In the genomic region with DNA sequence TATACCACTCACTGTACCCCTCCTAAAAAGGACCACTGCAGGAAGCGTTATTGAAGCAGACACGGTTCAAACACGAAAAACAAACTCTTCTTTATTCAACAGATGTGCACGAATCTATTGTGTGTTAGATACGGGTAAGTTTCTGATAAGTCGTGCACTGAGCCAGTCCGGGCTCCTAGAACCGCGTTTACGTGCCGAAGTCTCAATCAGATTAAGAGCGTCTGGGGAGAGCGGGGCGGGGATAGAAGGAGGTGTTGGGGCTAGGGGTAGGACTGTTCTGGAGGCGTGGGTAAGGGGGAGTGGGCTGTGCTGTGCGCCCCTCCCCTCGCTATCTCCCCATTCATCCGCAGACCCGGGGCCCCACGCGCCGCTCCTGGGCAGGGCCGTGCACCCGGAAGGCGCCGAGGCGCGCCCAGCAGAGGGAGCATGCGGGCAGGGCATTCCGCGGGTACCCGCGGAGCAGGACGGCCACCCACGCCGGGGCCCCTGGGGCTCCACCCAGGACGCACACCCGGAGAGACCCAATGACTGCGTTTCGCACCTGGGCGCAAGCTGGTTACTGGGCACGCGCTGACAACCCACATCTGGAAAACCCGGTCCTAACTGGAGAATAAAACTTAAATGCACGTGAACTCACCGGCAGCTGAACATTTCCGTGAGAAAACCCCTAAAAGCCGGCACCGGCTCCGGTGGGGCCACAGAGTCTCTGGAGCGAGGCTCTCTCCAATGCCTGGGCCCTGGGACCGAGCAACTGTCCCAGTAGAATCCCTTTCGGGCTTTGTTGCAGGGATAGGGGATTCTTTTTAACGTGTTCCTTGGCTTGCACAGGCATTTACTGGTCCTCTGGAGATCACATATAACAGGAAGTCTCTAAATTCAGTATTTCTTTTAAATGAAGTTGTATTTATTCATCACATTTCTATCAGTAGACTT, we compare ENCODE assay signal across 8 cellular contexts. TPM values are rescaled to one million over a fixed set of nuclear protein-coding genes. Genes with fewer than 3 reads are reported as not detected.
DNase-seq lines count a peak whose midpoint lies in the region; ATAC-seq and TF ChIP-seq lines count a peak whose summit lies in the region.

No MANE protein-coding gene starts in this region.

- H3K4me1 ChIP-seq in DND-41 (ENCODE audit: insufficient read depth, low read length), result peaks cover 35% of the 10 kb centered on the region
- peaks cover 10% of the 10 kb centered on the region for H3K4me1 ChIP-seq in foreskin keratinocyte
- peaks cover 0 to 9% of the 10 kb centered on the region in 2 donors for H3K4me1 ChIP-seq in neuronal stem cell (ENCODE audit: control insufficient read depth in 2 of 2, insufficient read depth in 1 of 2, low read depth in 1 of 2, low read length in 2 of 2)
- H3K4me1 ChIP-seq in subcutaneous abdominal adipose tissue (ENCODE audit: control insufficient read depth in 5 of 5, insufficient read depth in 5 of 5, low read length in 5 of 5), result peaks cover 2 to 27% (median 25%) of the 10 kb centered on the region in 5 donors

- H3K4ac ChIP-seq in neuronal stem cell (ENCODE audit: low read length), result no peak overlapping the region

- no peaks in the 10 kb centered on the region for H3K27me3 ChIP-seq in DND-41 (ENCODE audit: insufficient read depth, low read length, poor library complexity)
- H3K27me3 ChIP-seq in foreskin keratinocyte, result no peaks in the 10 kb centered on the region
- H3K27me3 ChIP-seq in neuronal stem cell (ENCODE audit: control insufficient read depth in 3 of 3, insufficient read depth in 3 of 3, low read depth in 1 of 3, low read length in 3 of 3), result peaks cover 0 to 2% (median 0%) of the 10 kb centered on the region in 3 experiments
- no peaks in the 10 kb centered on the region for H3K27me3 ChIP-seq in subcutaneous abdominal adipose tissue (ENCODE audit: control insufficient read depth in 5 of 5, insufficient read depth in 4 of 5, low read length in 5 of 5)

- peak overlapping the region; percentile 82 for H3K27ac ChIP-seq in DND-41 (ENCODE audit: low read length)
- peak overlapping the region; percentile 92 for H3K27ac ChIP-seq in foreskin keratinocyte
- H3K27ac ChIP-seq in neuronal stem cell (replicated peaks; ENCODE audit: low read length), result peak overlapping the region; percentile 67
- peak overlapping the region; percentile 100 for H3K27ac ChIP-seq in subcutaneous abdominal adipose tissue (ENCODE audit: low read depth, low read length)

- H2BK5ac ChIP-seq in neuronal stem cell (ENCODE audit: low read length), result no peak overlapping the region

- peak; percentile 80 for TF ChIP-seq CTCF in DND-41 (IDR thresholded peaks at IDR 0.05; ENCODE audit: borderline replicate concordance, extremely low read depth, low read length, poor library complexity, severe bottlenecking)
- peak; percentile 96 for TF ChIP-seq CTCF in foreskin keratinocyte (conservative IDR thresholded peaks at IDR 0.05)

- peak overlapping the region; percentile 86 for H2BK15ac ChIP-seq in neuronal stem cell (ENCODE audit: low read length)

- peak overlapping the region; percentile 98 for H3K4me2 ChIP-seq in DND-41 (ENCODE audit: insufficient read depth, low read length)
- peak overlapping the region; percentile 78 for H3K4me2 ChIP-seq in neuronal stem cell (ENCODE audit: insufficient read depth, low read length, poor library complexity, severe bottlenecking)

- no peaks in the 10 kb centered on the region for H4K20me1 ChIP-seq in DND-41 (ENCODE audit: insufficient read depth, low read length)

- peak overlapping the region; percentile 8 for H2BK12ac ChIP-seq in neuronal stem cell (ENCODE audit: low read length)

- H2AFZ ChIP-seq in DND-41 (ENCODE audit: low read depth, low read length), result peak overlapping the region; percentile 99
- peak overlapping the region; percentile 62 for H2AFZ ChIP-seq in neuronal stem cell (ENCODE audit: low read length)

- no peaks in the 10 kb centered on the region for H3K79me2 ChIP-seq in DND-41 (ENCODE audit: insufficient read depth, low read length)

- H4K8ac ChIP-seq in neuronal stem cell (ENCODE audit: low read depth, low read length), result no peak overlapping the region

- DNase-seq in DND-41 (peak; percentile 92), HuH-7 (ENCODE audit: low spot score) (peak; percentile 85), SHP77 (lab: John Stamatoyannopoulos, UW) (peak; percentile 19 to 46), foreskin keratinocyte (peak; percentile 78 to 86), neuronal stem cell (ENCODE audit: low spot score) (peak; percentile 73)
- DNase-seq in activated gamma-delta T cell treated with anti-CD3 and anti-CD28 coated beads, Interleukin-2, amount 50 U/mL, for 16 hours (ENCODE audit: low read depth), result peak; percentile 84

- H3K14ac ChIP-seq in neuronal stem cell (ENCODE audit: low read length), result no peak overlapping the region

- H4K91ac ChIP-seq in neuronal stem cell (ENCODE audit: low read depth, low read length, poor library complexity), result no peak overlapping the region

- H3K36me3 ChIP-seq in DND-41 (ENCODE audit: insufficient read depth, low read length) (no peaks in the 10 kb centered on the region), neuronal stem cell (replicated peaks in 1 of 2; ENCODE audit: control insufficient read depth in 2 of 2, insufficient read depth in 2 of 2, low read length in 2 of 2) (no peaks in the 10 kb centered on the region), subcutaneous abdominal adipose tissue (ENCODE audit: control insufficient read depth in 5 of 5, insufficient read depth in 5 of 5, low read length in 5 of 5) (no peaks in the 10 kb centered on the region)

- ATAC-seq in DND-41 (ENCODE audit: insufficient read depth, low read depth) (peak; percentile 88), GM21528 (IDR thresholded peaks at IDR 0.05; ENCODE audit: low FRiP score, unreplicated experiment) (peak; percentile 71), foreskin keratinocyte (peak; percentile 88)

- H3K18ac ChIP-seq in neuronal stem cell (ENCODE audit: low read length), result peak overlapping the region; percentile 94

- no peak overlapping the region for H3K23ac ChIP-seq in neuronal stem cell (ENCODE audit: low read depth, low read length, poor library complexity)

- peak overlapping the region; percentile 94 for H2BK120ac ChIP-seq in neuronal stem cell (ENCODE audit: low read depth, low read length)

- H3K79me1 ChIP-seq in neuronal stem cell (ENCODE audit: low read depth, low read length), result no peaks in the 10 kb centered on the region

- H2AK5ac ChIP-seq in neuronal stem cell (ENCODE audit: low read depth, low read length), result no peak overlapping the region

- H3K9ac ChIP-seq in DND-41 (ENCODE audit: low read depth, low read length) (peak overlapping the region; percentile 65), neuronal stem cell (ENCODE audit: low read depth, low read length, poor library complexity) (peak overlapping the region; percentile 38), subcutaneous abdominal adipose tissue (ENCODE audit: low read length in 5 of 5) (peak overlapping the region; percentile 82 to 99 (median 94))

- H3K9me3 ChIP-seq in DND-41 (ENCODE audit: insufficient read depth, low read length, severe bottlenecking), result no peaks in the 10 kb centered on the region
- peaks cover 2 to 4% of the 10 kb centered on the region in 2 donors for H3K9me3 ChIP-seq in neuronal stem cell (replicated peaks in 1 of 2; ENCODE audit: control insufficient read depth in 2 of 2, insufficient read depth in 1 of 2, low read depth in 1 of 2, low read length in 2 of 2)
- H3K9me3 ChIP-seq in subcutaneous abdominal adipose tissue (ENCODE audit: control insufficient read depth in 5 of 5, low read length in 5 of 5), result no peaks in the 10 kb centered on the region

- no CpG with 5 or more reads among the region's 54 CpGs for WGBS in neuronal stem cell (ENCODE audit: extremely low coverage in 2 of 2, insufficient read length in 2 of 2, insufficient replicate concordance in 1 of 2), 2 donors

- H3K4me3 ChIP-seq in DND-41 (ENCODE audit: low read depth in 1 of 2, low read length in 2 of 2), result peak overlapping the region; percentile 23 to 73
- peak overlapping the region in 1 of 2 donors; percentile 55 for H3K4me3 ChIP-seq in neuronal stem cell (ENCODE audit: low read length in 2 of 2)
- H3K4me3 ChIP-seq in subcutaneous abdominal adipose tissue (ENCODE audit: low read depth in 1 of 5, low read length in 5 of 5), result peak overlapping the region; percentile 69 to 80 (median 74)

RNA-seq across cellular contexts. Expression of a gene that starts 40.6 kb away (rescaled TPM):
- total RNA-seq in foreskin keratinocyte, result 39.6 and 43.6 TPM in 2 replicates
- 10.3 and 14.2 TPM in 2 replicates for polyA plus RNA-seq in foreskin keratinocyte
- polyA plus RNA-seq in neuronal stem cell (2013, experiment 1 of 2), result 47.6 TPM
- 47.9 TPM for polyA plus RNA-seq in neuronal stem cell (2013, experiment 2 of 2)

RNA-seq across cellular contexts. Expression of a gene that starts 49.8 kb away (rescaled TPM):
- total RNA-seq in foreskin keratinocyte, result 31.5 and 31.7 TPM in 2 replicates
- polyA plus RNA-seq in foreskin keratinocyte, result 9.5 and 10.6 TPM in 2 replicates
- polyA plus RNA-seq in neuronal stem cell (2013, experiment 1 of 2), result 20.5 TPM
- polyA plus RNA-seq in neuronal stem cell (2013, experiment 2 of 2), result 21.1 TPM

Comparison
In these comparisons a context has a peak if more than half of its experiments do, and no peak if none do; other contexts are left out.
1. DNase-seq: peak in every context shown above with its lines; median percentile 92 in DND-41; 85 in HuH-7; 84 in activated gamma-delta T cell treated with anti-CD3 and anti-CD28 coated beads, Interleukin-2, amount 50 U/mL, for 16 hours; 82 in foreskin keratinocyte; 73 in neuronal stem cell; 32 in SHP77.
2. H3K9ac ChIP-seq: peak in every context shown above with its lines; median percentile 94 in subcutaneous abdominal adipose tissue; 65 in DND-41; 38 in neuronal stem cell.